9 cellular contexts compared by ENCODE assay signal in genomic region chr15:95291878-95292472, GRCh38.
A peak's percentile ranks its signal among the peaks of the same experiment; 100 is the strongest.
DNase-seq lines count a peak whose midpoint lies in the region; ATAC-seq, FAIRE-seq and TF ChIP-seq lines count a peak whose summit lies in the region.
"Had no signal": no experiment of that assay in that cellular context is flagged by ENCODE, and none has a peak within 500 bp of the region (broad histone marks: within the 10 kb centered on the region; RNA-seq: fewer than 3 reads in every experiment).

No MANE protein-coding gene starts in this region.

- H3K36me3 ChIP-seq in KMS-11 (ENCODE audit: insufficient read depth) (no peaks in the 10 kb centered on the region), left lung (no peaks in the 10 kb centered on the region)

- WGBS in A549 (ENCODE audit: missing lambda C conversion rate): 23% methylated on average over 3 of the region's 3 CpGs

- peak; percentile 95 for FAIRE-seq in A549 (lab: Jason Lieb, UNC)
- FAIRE-seq: colon had no signal

- no peak for TF ChIP-seq EP300 in A549 (IDR thresholded peaks at IDR 0.05)

- no peak for TF ChIP-seq POLR2A in A549 (IDR thresholded peaks at IDR 0.05; ENCODE audit: low read length)

- in situ Hi-C loops in astrocyte of the spinal cord (cut with HindIII; ENCODE audit: low sequenced_read_pairs): loop anchor here (25.0 kb wide), 1 partner anchor 1045 kb away; the partner anchor contains the start of gene NR2F2

- no peaks in the 10 kb centered on the region for H3K79me2 ChIP-seq in KMS-11 (ENCODE audit: insufficient read depth, low read depth)

- peak; percentile 52 to 90; a peak in 4 of 6 replicates for ATAC-seq in A549
- peak; percentile 56 for ATAC-seq in left lung
- no peak for ATAC-seq in GM19351 (IDR thresholded peaks at IDR 0.05; ENCODE audit: unreplicated experiment)
- no peak for ATAC-seq in HG02981 (IDR thresholded peaks at IDR 0.05; ENCODE audit: unreplicated experiment)

- H3K4me3 ChIP-seq in A549 (no peak overlapping the region), KMS-11 (IDR thresholded peaks at IDR 0.05; ENCODE audit: insufficient read depth, low read depth, low read length) (no peak overlapping the region), astrocyte of the spinal cord (ENCODE audit: low read depth, low read length) (no peak overlapping the region), left lung (no peak overlapping the region)

- DNase-seq in A549 (ENCODE audit: low read depth in 1 of 2, low spot score in 1 of 2) (peak; percentile 42 to 63), astrocyte of the spinal cord (ENCODE audit: low read depth, low spot score) (peak; percentile 46), left lung (no peak), NCI-H774 (lab: John Stamatoyannopoulos, UW) (no peak)

- TF ChIP-seq RAD21 in A549 (conservative IDR thresholded peaks at IDR 0.05 in 1 of 2, IDR thresholded peaks at IDR 0.05 in 1 of 2): peak; percentile 55 to 58

- no peaks in the 10 kb centered on the region for H4K20me1 ChIP-seq in KMS-11 (ENCODE audit: insufficient read depth)

- H3K4me1 ChIP-seq in A549 (no peaks in the 10 kb centered on the region), KMS-11 (ENCODE audit: low read depth, poor library complexity, severe bottlenecking) (peaks cover 49% of the 10 kb centered on the region), left lung (peaks cover 0 to 6% of the 10 kb centered on the region in 2 donors)

- H2AFZ ChIP-seq in KMS-11 (ENCODE audit: low read depth): no peak overlapping the region

- H3K27me3 ChIP-seq in KMS-11 (ENCODE audit: insufficient read depth, low read depth) (no peaks in the 10 kb centered on the region), left lung (peaks cover 0 to 11% of the 10 kb centered on the region in 2 donors)

- H3K4me2 ChIP-seq in A549 (no peak overlapping the region), KMS-11 (0 out of 2 replicates have a peak overlapping the region, but pooled peaks have one; percentile 3)

- peak; percentile 83 for TF ChIP-seq CTCF in A549 (IDR thresholded peaks at IDR 0.05)
- peak; percentile 47; the same call in 1 of the 2 replicates for TF ChIP-seq CTCF in GM12874 (IDR thresholded peaks at IDR 0.05; ENCODE audit: insufficient read depth, low read depth, low read length)
- TF ChIP-seq CTCF in KMS-11 (conservative IDR thresholded peaks at IDR 0.05; ENCODE audit: low read depth, low read length): peak; percentile 87
- peak; percentile 60 for TF ChIP-seq CTCF in astrocyte of the spinal cord (IDR thresholded peaks at IDR 0.05; ENCODE audit: low read depth, low read length)
- peak; percentile 50 to 67 for TF ChIP-seq CTCF in left lung (IDR thresholded peaks at IDR 0.05)

- POLR2A ChIA-PET in A549 (lab: Yijun Ruan, JAX): no interaction called here

- H3K27ac ChIP-seq in A549 (no peak overlapping the region), KMS-11 (no peak overlapping the region), left lung (peak overlapping the region in 1 of 2 donors; percentile 35)

- intact Hi-C loops in left lung (cut with DNase I): no loop called here

- CTCF ChIA-PET in A549 (lab: Yijun Ruan, JAX): interaction anchor here (0.5 to 2.6 kb wide), 15 partner anchors 9 to 1968 kb away, joined by 3 to 13 read pairs (median 5); no protein-coding TSS in a partner anchor

- no peaks in the 10 kb centered on the region for H3K9me3 ChIP-seq in A549
- H3K9me3 ChIP-seq in left lung: no peaks in the 10 kb centered on the region

- H3K9ac ChIP-seq in KMS-11: no peak overlapping the region

TF ChIP-seq in A549, 52 proteins besides CTCF, POLR2A, EP300 and RAD21:
- TF ChIP-seq RFX5 (IDR thresholded peaks at IDR 0.05) (no peak), E2F6 (IDR thresholded peaks at IDR 0.05; ENCODE audit: borderline replicate concordance, low read depth) (peak; percentile 64; the same call in 1 of the 2 replicates), SMC3 (IDR thresholded peaks at IDR 0.05) (peak; percentile 71)

Comparison
In these comparisons a context has a peak if more than half of its experiments do, and no peak if none do; other contexts are left out.
1. ATAC-seq: peak in A549 (2 of 2) and left lung (single experiment); none in GM19351 (single experiment) and HG02981 (single experiment).
2. DNase-seq: peak in A549 (2 of 2) and astrocyte of the spinal cord (single experiment); none in left lung (0 of 2) and NCI-H774 (single experiment).
3. Peak in every context shown above with its lines, with median percentiles within 50 percentile points of each other: CTCF ChIP-seq.